In the genomic region with DNA sequence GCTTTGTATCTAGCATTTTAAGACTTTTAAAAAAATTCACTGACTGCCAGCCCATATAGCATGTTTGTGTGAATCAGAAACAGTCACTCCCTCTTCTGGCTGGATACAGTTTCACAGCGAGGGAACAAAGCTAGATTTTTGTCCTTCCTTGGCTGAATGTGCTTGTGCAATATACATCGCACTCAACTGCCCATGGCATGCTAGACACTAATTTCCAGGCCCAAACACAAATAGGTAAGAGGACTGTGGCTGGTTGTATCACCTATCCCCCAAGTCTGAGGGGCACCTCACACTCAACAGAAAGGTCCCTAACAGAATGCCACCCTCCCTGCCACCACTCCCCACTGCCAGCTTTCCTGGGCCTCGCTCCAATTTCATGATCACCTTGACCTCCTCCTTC, we compare ENCODE assay signal across 1 cellular context.
TF ChIP-seq lines count a peak whose summit lies in the region.

No MANE protein-coding gene starts in this region.

TF ChIP-seq in HepG2, 621 proteins besides CTCF, POLR2A, EP300 and RAD21 (continued from another document and continues in another):
- TF ChIP-seq, protein P1, sequence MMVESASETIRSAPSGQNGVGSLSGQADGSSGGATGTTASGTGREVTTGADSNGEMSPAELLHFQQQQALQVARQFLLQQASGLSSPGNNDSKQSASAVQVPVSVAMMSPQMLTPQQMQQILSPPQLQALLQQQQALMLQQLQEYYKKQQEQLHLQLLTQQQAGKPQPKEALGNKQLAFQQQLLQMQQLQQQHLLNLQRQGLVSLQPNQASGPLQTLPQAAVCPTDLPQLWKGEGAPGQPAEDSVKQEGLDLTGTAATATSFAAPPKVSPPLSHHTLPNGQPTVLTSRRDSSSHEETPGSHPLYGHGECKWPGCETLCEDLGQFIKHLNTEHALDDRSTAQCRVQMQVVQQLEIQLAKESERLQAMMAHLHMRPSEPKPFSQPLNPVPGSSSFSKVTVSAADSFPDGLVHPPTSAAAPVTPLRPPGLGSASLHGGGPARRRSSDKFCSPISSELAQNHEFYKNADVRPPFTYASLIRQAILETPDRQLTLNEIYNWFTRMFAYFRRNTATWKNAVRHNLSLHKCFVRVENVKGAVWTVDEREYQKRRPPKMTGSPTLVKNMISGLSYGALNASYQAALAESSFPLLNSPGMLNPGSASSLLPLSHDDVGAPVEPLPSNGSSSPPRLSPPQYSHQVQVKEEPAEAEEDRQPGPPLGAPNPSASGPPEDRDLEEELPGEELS (CRISPR knock-in tag; IDR thresholded peaks at IDR 0.05): no peak
- TF ChIP-seq ZNF543 (CRISPR knock-in tag; IDR thresholded peaks at IDR 0.05) (no peak), ZNF777 (CRISPR knock-in tag; IDR thresholded peaks at IDR 0.05) (no peak), SP5 (CRISPR knock-in tag; IDR thresholded peaks at IDR 0.05; ENCODE audit: borderline replicate concordance, low read depth) (no peak), TP53 (CRISPR knock-in tag; conservative IDR thresholded peaks at IDR 0.05) (no peak), FOXC1 (CRISPR knock-in tag; IDR thresholded peaks at IDR 0.05; ENCODE audit: borderline replicate concordance) (0 out of 2 replicates have a peak, but pooled peaks have one; percentile 49), ZSCAN12 (CRISPR knock-in tag; IDR thresholded peaks at IDR 0.05) (no peak), NCOA2 (CRISPR knock-in tag; IDR thresholded peaks at IDR 0.05) (no peak), ZNF207 (IDR thresholded peaks at IDR 0.05; ENCODE audit: borderline replicate concordance) (no peak), NFIC (IDR thresholded peaks at IDR 0.05; ENCODE audit: low read length) (no peak), ZNF101 (CRISPR knock-in tag; IDR thresholded peaks at IDR 0.05; ENCODE audit: borderline replicate concordance, low read depth) (no peak), ZNF225 (CRISPR knock-in tag; IDR thresholded peaks at IDR 0.05) (no peak), ZNF761 (CRISPR knock-in tag; conservative IDR thresholded peaks at IDR 0.05) (no peak), SMARCE1 (IDR thresholded peaks at IDR 0.05; ENCODE audit: borderline replicate concordance) (no peak), PHF8 (CRISPR knock-in tag; IDR thresholded peaks at IDR 0.05) (no peak), TCF7L2 (IDR thresholded peaks at IDR 0.05; ENCODE audit: low read depth, low read length) (no peak), CCAR2 (optimal IDR thresholded peaks at IDR 0.05; ENCODE audit: low read depth, low read length) (no peak), GATAD2A (CRISPR knock-in tag; IDR thresholded peaks at IDR 0.05) (peak; percentile 41; the same call in 1 of the 2 replicates), GLI4 (CRISPR knock-in tag; IDR thresholded peaks at IDR 0.05; ENCODE audit: borderline replicate concordance) (no peak), BRD4 (CRISPR knock-in tag; IDR thresholded peaks at IDR 0.05) (no peak), ZNF713 (CRISPR knock-in tag; IDR thresholded peaks at IDR 0.05) (0 out of 2 replicates have a peak, but pooled peaks have one; percentile 25), MAFF (IDR thresholded peaks at IDR 0.05; ENCODE audit: low read depth, low read length) (no peak), SRSF4 (IDR thresholded peaks at IDR 0.05; ENCODE audit: low read depth, low read length, poor library complexity, severe bottlenecking) (no peak), ESRRA (CRISPR knock-in tag; IDR thresholded peaks at IDR 0.05; ENCODE audit: low read depth) (no peak), FOSL1 (CRISPR knock-in tag; IDR thresholded peaks at IDR 0.05; ENCODE audit: borderline replicate concordance) (no peak), MXD4 (CRISPR knock-in tag; IDR thresholded peaks at IDR 0.05) (no peak), FOXA3 (CRISPR knock-in tag; IDR thresholded peaks at IDR 0.05) (no peak), RARG (CRISPR knock-in tag; IDR thresholded peaks at IDR 0.05; ENCODE audit: low read depth) (no peak), LCORL (IDR thresholded peaks at IDR 0.05) (no peak), LCORL (CRISPR knock-in tag; IDR thresholded peaks at IDR 0.05) (peak; percentile 65; the same call in 1 of the 2 replicates), ISL2 (CRISPR knock-in tag; IDR thresholded peaks at IDR 0.05) (no peak), SALL2 (CRISPR knock-in tag; IDR thresholded peaks at IDR 0.05) (no peak), CREM (IDR thresholded peaks at IDR 0.05) (no peak), CREM (CRISPR knock-in tag; IDR thresholded peaks at IDR 0.05) (no peak), KLF11 (CRISPR knock-in tag; IDR thresholded peaks at IDR 0.05) (no peak), SMYD3 (CRISPR knock-in tag; IDR thresholded peaks at IDR 0.05) (no peak), GABPB1 (CRISPR knock-in tag; IDR thresholded peaks at IDR 0.05) (no peak), ZNF235 (CRISPR knock-in tag; IDR thresholded peaks at IDR 0.05; ENCODE audit: borderline replicate concordance) (no peak), HHEX (CRISPR knock-in tag; IDR thresholded peaks at IDR 0.05) (no peak), ZNF570 (CRISPR knock-in tag; IDR thresholded peaks at IDR 0.05; ENCODE audit: borderline replicate concordance) (no peak), ZNF83 (CRISPR knock-in tag; IDR thresholded peaks at IDR 0.05; ENCODE audit: borderline replicate concordance) (no peak), ZNF230 (CRISPR knock-in tag; IDR thresholded peaks at IDR 0.05) (no peak), KDM5B (CRISPR knock-in tag; IDR thresholded peaks at IDR 0.05; ENCODE audit: borderline replicate concordance) (no peak), NR2F6 (IDR thresholded peaks at IDR 0.05) (no peak), NR2F6 (CRISPR knock-in tag; IDR thresholded peaks at IDR 0.05) (0 out of 2 replicates have a peak, but pooled peaks have one; percentile 23)
- TF ChIP-seq, protein P2, sequence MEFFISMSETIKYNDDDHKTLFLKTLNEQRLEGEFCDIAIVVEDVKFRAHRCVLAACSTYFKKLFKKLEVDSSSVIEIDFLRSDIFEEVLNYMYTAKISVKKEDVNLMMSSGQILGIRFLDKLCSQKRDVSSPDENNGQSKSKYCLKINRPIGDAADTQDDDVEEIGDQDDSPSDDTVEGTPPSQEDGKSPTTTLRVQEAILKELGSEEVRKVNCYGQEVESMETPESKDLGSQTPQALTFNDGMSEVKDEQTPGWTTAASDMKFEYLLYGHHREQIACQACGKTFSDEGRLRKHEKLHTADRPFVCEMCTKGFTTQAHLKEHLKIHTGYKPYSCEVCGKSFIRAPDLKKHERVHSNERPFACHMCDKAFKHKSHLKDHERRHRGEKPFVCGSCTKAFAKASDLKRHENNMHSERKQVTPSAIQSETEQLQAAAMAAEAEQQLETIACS (CRISPR knock-in tag; IDR thresholded peaks at IDR 0.05): no peak
- TF ChIP-seq, protein P3, sequence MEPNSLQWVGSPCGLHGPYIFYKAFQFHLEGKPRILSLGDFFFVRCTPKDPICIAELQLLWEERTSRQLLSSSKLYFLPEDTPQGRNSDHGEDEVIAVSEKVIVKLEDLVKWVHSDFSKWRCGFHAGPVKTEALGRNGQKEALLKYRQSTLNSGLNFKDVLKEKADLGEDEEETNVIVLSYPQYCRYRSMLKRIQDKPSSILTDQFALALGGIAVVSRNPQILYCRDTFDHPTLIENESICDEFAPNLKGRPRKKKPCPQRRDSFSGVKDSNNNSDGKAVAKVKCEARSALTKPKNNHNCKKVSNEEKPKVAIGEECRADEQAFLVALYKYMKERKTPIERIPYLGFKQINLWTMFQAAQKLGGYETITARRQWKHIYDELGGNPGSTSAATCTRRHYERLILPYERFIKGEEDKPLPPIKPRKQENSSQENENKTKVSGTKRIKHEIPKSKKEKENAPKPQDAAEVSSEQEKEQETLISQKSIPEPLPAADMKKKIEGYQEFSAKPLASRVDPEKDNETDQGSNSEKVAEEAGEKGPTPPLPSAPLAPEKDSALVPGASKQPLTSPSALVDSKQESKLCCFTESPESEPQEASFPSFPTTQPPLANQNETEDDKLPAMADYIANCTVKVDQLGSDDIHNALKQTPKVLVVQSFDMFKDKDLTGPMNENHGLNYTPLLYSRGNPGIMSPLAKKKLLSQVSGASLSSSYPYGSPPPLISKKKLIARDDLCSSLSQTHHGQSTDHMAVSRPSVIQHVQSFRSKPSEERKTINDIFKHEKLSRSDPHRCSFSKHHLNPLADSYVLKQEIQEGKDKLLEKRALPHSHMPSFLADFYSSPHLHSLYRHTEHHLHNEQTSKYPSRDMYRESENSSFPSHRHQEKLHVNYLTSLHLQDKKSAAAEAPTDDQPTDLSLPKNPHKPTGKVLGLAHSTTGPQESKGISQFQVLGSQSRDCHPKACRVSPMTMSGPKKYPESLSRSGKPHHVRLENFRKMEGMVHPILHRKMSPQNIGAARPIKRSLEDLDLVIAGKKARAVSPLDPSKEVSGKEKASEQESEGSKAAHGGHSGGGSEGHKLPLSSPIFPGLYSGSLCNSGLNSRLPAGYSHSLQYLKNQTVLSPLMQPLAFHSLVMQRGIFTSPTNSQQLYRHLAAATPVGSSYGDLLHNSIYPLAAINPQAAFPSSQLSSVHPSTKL (CRISPR knock-in tag; IDR thresholded peaks at IDR 0.05): peak; percentile 47; the same call in 1 of the 2 replicates
- TF ChIP-seq, protein P4, sequence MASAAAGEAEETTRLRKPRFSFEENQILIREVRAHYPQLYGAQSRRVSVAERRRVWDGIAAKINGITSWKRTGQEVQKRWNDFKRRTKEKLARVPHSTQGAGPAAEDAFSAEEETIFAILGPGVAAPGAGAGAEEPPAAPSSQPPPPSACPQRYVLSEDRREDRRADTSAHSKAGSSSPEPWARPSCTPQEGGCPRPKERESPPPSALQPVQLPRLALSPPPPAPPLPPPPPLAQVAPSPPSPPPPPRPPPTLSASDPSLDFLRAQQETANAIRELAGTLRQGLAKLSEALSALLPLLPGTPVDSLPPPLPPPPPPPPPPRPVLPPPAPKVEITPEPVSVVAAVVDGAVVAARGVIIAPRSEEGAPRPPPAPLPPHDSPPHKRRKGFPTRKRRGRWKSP (CRISPR knock-in tag; IDR thresholded peaks at IDR 0.05): no peak
- TF ChIP-seq, protein P5, sequence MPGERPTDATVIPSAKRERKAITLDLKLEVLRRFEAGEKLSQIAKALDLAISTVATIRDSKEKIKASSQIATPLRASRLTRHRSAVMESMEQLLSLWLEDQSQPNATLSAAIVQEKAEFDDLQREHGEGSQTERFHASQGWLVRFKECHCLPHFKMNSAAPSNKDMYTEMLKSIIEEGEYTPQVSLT (CRISPR knock-in tag; IDR thresholded peaks at IDR 0.05; ENCODE audit: borderline replicate concordance, low read depth): no peak
- TF ChIP-seq, protein P6, sequence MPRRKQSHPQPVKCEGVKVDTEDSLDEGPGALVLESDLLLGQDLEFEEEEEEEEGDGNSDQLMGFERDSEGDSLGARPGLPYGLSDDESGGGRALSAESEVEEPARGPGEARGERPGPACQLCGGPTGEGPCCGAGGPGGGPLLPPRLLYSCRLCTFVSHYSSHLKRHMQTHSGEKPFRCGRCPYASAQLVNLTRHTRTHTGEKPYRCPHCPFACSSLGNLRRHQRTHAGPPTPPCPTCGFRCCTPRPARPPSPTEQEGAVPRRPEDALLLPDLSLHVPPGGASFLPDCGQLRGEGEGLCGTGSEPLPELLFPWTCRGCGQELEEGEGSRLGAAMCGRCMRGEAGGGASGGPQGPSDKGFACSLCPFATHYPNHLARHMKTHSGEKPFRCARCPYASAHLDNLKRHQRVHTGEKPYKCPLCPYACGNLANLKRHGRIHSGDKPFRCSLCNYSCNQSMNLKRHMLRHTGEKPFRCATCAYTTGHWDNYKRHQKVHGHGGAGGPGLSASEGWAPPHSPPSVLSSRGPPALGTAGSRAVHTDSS (CRISPR knock-in tag; conservative IDR thresholded peaks at IDR 0.05): no peak
- TF ChIP-seq, protein P7, sequence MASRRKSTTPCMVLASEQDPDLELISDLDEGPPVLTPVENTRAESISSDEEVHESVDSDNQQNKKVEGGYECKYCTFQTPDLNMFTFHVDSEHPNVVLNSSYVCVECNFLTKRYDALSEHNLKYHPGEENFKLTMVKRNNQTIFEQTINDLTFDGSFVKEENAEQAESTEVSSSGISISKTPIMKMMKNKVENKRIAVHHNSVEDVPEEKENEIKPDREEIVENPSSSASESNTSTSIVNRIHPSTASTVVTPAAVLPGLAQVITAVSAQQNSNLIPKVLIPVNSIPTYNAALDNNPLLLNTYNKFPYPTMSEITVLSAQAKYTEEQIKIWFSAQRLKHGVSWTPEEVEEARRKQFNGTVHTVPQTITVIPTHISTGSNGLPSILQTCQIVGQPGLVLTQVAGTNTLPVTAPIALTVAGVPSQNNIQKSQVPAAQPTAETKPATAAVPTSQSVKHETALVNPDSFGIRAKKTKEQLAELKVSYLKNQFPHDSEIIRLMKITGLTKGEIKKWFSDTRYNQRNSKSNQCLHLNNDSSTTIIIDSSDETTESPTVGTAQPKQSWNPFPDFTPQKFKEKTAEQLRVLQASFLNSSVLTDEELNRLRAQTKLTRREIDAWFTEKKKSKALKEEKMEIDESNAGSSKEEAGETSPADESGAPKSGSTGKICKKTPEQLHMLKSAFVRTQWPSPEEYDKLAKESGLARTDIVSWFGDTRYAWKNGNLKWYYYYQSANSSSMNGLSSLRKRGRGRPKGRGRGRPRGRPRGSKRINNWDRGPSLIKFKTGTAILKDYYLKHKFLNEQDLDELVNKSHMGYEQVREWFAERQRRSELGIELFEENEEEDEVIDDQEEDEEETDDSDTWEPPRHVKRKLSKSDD (CRISPR knock-in tag; IDR thresholded peaks at IDR 0.05; ENCODE audit: low read depth): no peak
- TF ChIP-seq, protein P8, sequence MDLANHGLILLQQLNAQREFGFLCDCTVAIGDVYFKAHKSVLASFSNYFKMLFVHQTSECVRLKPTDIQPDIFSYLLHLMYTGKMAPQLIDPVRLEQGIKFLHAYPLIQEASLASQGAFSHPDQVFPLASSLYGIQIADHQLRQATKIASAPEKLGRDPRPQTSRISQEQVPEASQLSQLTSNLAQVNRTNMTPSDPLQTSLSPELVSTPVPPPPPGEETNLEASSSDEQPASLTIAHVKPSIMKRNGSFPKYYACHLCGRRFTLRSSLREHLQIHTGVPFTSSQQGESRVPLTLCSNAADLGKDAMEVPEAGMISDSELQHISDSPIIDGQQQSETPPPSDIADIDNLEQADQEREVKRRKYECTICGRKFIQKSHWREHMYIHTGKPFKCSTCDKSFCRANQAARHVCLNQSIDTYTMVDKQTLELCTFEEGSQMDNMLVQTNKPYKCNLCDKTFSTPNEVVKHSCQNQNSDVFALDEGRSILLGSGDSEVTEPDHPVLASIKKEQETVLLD (CRISPR knock-in tag; IDR thresholded peaks at IDR 0.05; ENCODE audit: low read depth): no peak
- TF ChIP-seq, protein P9, sequence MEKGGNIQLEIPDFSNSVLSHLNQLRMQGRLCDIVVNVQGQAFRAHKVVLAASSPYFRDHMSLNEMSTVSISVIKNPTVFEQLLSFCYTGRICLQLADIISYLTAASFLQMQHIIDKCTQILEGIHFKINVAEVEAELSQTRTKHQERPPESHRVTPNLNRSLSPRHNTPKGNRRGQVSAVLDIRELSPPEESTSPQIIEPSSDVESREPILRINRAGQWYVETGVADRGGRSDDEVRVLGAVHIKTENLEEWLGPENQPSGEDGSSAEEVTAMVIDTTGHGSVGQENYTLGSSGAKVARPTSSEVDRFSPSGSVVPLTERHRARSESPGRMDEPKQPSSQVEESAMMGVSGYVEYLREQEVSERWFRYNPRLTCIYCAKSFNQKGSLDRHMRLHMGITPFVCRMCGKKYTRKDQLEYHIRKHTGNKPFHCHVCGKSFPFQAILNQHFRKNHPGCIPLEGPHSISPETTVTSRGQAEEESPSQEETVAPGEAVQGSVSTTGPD (CRISPR knock-in tag; IDR thresholded peaks at IDR 0.05): no peak
